ENCODE assay signal across 1 cellular context in genomic region chrX:69031971-69032391, GRCh38.
TF ChIP-seq lines count a peak whose summit lies in the region.

No MANE protein-coding gene starts in this region.

TF ChIP-seq in HCT116, 20 proteins besides CTCF, POLR2A, EP300 and RAD21 (continued from another document):
- no peak for TF ChIP-seq ELF1 (IDR thresholded peaks at IDR 0.05; ENCODE audit: borderline replicate concordance, low read depth)
- TF ChIP-seq ZBTB33 (IDR thresholded peaks at IDR 0.05; ENCODE audit: extremely low read depth, insufficient replicate concordance, low read length), result no peak
